ENCODE assay signal across 7 cellular contexts in the genomic region with DNA sequence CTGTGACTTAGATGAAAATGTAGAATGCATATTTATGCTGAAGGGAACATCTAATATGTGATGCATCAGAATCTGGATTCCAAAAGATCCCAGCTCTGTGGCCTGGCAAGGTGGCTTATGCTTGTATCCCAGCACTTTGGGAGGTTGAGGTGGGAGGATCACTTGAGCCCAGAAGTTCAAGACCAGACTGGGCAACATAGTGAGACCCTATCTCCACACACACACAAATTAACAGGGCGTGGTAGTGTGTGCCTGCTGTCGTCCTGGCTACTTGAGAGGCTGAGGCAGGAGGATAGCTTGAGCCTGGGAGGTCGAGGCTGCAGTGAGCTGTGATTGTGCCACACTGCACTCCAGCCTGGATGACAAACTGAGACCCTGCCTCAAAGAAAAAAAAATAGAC. TPM values are rescaled to one million over a fixed set of nuclear protein-coding genes. Genes with fewer than 3 reads are reported as not detected.
DNase-seq lines count a peak whose midpoint lies in the region; ATAC-seq, FAIRE-seq and TF ChIP-seq lines count a peak whose summit lies in the region.
"Not testable (repeated sequence)": the region's sequence is repeated elsewhere in the genome, so short reads cannot be mapped to it uniquely, and the experiment has no call there.

No MANE protein-coding gene starts in this region.

- H3K9me3 ChIP-seq in Panc1 (ENCODE audit: control insufficient read depth, insufficient read depth, low read depth, low read length); astrocyte (ENCODE audit: insufficient read depth, low read depth, low read length): not testable (repeated sequence)

- H2AFZ ChIP-seq in astrocyte (ENCODE audit: low read depth, low read length): not testable (repeated sequence)

- FAIRE-seq in astrocyte (lab: Jason Lieb, UNC): not testable (repeated sequence)

- peak overlapping the region; percentile 85 for H3K4me3 Mint-ChIP-seq in activated CD8-positive, alpha-beta T cell treated with anti-CD3 and anti-CD28 coated beads for 36 hours
- H3K4me3 Mint-ChIP-seq in astrocyte (ENCODE audit: unreplicated experiment): not testable (repeated sequence)
- peak overlapping the region; percentile 95 for H3K4me3 Mint-ChIP-seq in neural crest cell

- peak overlapping the region; percentile 14; the same call in 1 of the 2 replicates for H3K27ac ChIP-seq in Panc1 (ENCODE audit: low read length)
- not testable (repeated sequence) for H3K27ac ChIP-seq in astrocyte (ENCODE audit: low read depth, low read length)

- H3K27me3 ChIP-seq in Panc1 (ENCODE audit: control insufficient read depth, insufficient read depth, low read length); astrocyte (ENCODE audit: insufficient read depth, low read length): not testable (repeated sequence)

- POLR2A ChIA-PET in Panc1 (lab: Charles Lee); activated CD8-positive, alpha-beta T cell treated with anti-CD3 and anti-CD28 coated beads for 36 hours (lab: Charles Lee): not testable (repeated sequence)

- H3K9me3 Mint-ChIP-seq in activated CD8-positive, alpha-beta T cell treated with anti-CD3 and anti-CD28 coated beads for 36 hours; astrocyte (ENCODE audit: unreplicated experiment); neural crest cell: not testable (repeated sequence)

- intact Hi-C loops in Panc1 (cut with micrococcal nuclease; ENCODE audit: unreplicated experiment); activated CD8-positive, alpha-beta T cell treated with anti-CD3 and anti-CD28 coated beads for 36 hours (cut with micrococcal nuclease): not testable (repeated sequence)

- not testable (repeated sequence) for H3K27ac Mint-ChIP-seq in activated CD8-positive, alpha-beta T cell treated with anti-CD3 and anti-CD28 coated beads for 36 hours; astrocyte (ENCODE audit: unreplicated experiment); neural crest cell (ENCODE audit: unreplicated experiment)

- H4K20me1 ChIP-seq in astrocyte (ENCODE audit: insufficient read depth, low read length): not testable (repeated sequence)

- H3K9ac ChIP-seq in astrocyte (ENCODE audit: low read length): peak overlapping the region; percentile 91

- CTCF ChIA-PET in Panc1 (lab: Charles Lee): not testable (repeated sequence)
- CTCF ChIA-PET in activated CD8-positive, alpha-beta T cell treated with anti-CD3 and anti-CD28 coated beads for 36 hours (lab: Charles Lee): interaction anchor here (1.2 to 1.3 kb wide), 2 partner anchors 10 to 469 kb away, joined by 4 read pairs; no protein-coding TSS in a partner anchor

- peaks cover 17% of the 10 kb centered on the region for H3K36me3 Mint-ChIP-seq in activated CD8-positive, alpha-beta T cell treated with anti-CD3 and anti-CD28 coated beads for 36 hours (ENCODE audit: low read depth)
- H3K36me3 Mint-ChIP-seq in astrocyte (ENCODE audit: low read depth, unreplicated experiment); neural crest cell (ENCODE audit: low read depth): not testable (repeated sequence)

- peaks cover 17% of the 10 kb centered on the region for H3K4me1 Mint-ChIP-seq in activated CD8-positive, alpha-beta T cell treated with anti-CD3 and anti-CD28 coated beads for 36 hours (ENCODE audit: low read depth)
- H3K4me1 Mint-ChIP-seq in astrocyte (ENCODE audit: low read depth, unreplicated experiment): not testable (repeated sequence)
- peaks cover 30% of the 10 kb centered on the region for H3K4me1 Mint-ChIP-seq in neural crest cell

- H3K79me2 ChIP-seq in astrocyte (ENCODE audit: insufficient read depth, low read length): peaks cover 55% of the 10 kb centered on the region

- not testable (repeated sequence) for H3K4me1 ChIP-seq in Panc1 (ENCODE audit: control insufficient read depth, insufficient read depth, low read length); astrocyte (ENCODE audit: insufficient read depth, low read length)

- not testable (repeated sequence) for DNase-seq in GM12864 (ENCODE audit: low read depth); Jurkat, Clone E6-1 (ENCODE audit: low read depth, low spot score); Panc1 (ENCODE audit: low read depth, low spot score); activated CD8-positive, alpha-beta T cell treated with anti-CD3 and anti-CD28 coated beads for 36 hours; astrocyte (ENCODE audit: low read depth); fibroblast of mammary gland (ENCODE audit: low read depth); neural crest cell (ENCODE audit: low read depth, low spot score)

- in situ Hi-C loops in Panc1 (cut with HindIII; ENCODE audit: low pct_unique_long_range_greater_than_20kb, low sequenced_read_pairs): not testable (repeated sequence)

- not testable (repeated sequence) for H3K27me3 Mint-ChIP-seq in activated CD8-positive, alpha-beta T cell treated with anti-CD3 and anti-CD28 coated beads for 36 hours; astrocyte (ENCODE audit: low read depth, unreplicated experiment); neural crest cell (ENCODE audit: low read depth)

- ATAC-seq in Panc1; activated CD8-positive, alpha-beta T cell treated with anti-CD3 and anti-CD28 coated beads for 36 hours: not testable (repeated sequence)

- H3K4me3 ChIP-seq in GM12864 (ENCODE audit: low read depth, low read length) (peak overlapping the region; percentile 80; the same call in 1 of the 2 replicates), Panc1 (ENCODE audit: low read depth in 2 of 2, low read length in 2 of 2) (peak overlapping the region; percentile 61 to 88; a peak in 2 of 4 replicates), astrocyte (ENCODE audit: insufficient read depth, low read depth, low read length) (peak overlapping the region; percentile 81), fibroblast of mammary gland (ENCODE audit: control insufficient read depth, low read depth, low read length) (peak overlapping the region; percentile 85)
- H3K4me3 ChIP-seq in Jurkat, Clone E6-1 (ENCODE audit: low read length): peak overlapping the region; percentile 95

- H3K36me3 ChIP-seq in Panc1 (ENCODE audit: control insufficient read depth, insufficient read depth, low read length); astrocyte (ENCODE audit: insufficient read depth, low read length): not testable (repeated sequence)

- not testable (repeated sequence) for BruUV-seq in Panc1 (replicated peaks; lab: Mats Ljungman, UMichigan)

- TF ChIP-seq CTCF in GM12864 (IDR thresholded peaks at IDR 0.05; ENCODE audit: low read depth, low read length, missing control alignments); Panc1 (IDR thresholded peaks at IDR 0.05); activated CD8-positive, alpha-beta T cell treated with anti-CD3 and anti-CD28 coated beads for 36 hours (IDR thresholded peaks at IDR 0.05); astrocyte (IDR thresholded peaks at IDR 0.05; ENCODE audit: insufficient read depth, low read depth, low read length); fibroblast of mammary gland (conservative IDR thresholded peaks at IDR 0.05; ENCODE audit: control insufficient read depth, insufficient read depth, low read depth, low read length); neural crest cell (conservative IDR thresholded peaks at IDR 0.05): not testable (repeated sequence)

- H3K4me2 ChIP-seq in astrocyte (ENCODE audit: low read length): peak overlapping the region; percentile 89

RNA-seq across cellular contexts. Expression of a gene that starts 1.6 kb away (rescaled TPM):
- polyA plus RNA-seq in Jurkat, Clone E6-1 (2012; ENCODE audit: insufficient read depth, insufficient read length): 73.9 TPM
- total RNA-seq in Panc1 (2021; ENCODE audit: unreplicated experiment): 26.1 TPM
- 6.0 TPM for polyA plus RNA-seq in Panc1 (2012; ENCODE audit: insufficient read length)
- 10 to 100 TPM; 49.9 to 54.6 TPM for total RNA-seq in activated CD8-positive, alpha-beta T cell treated with anti-CD3 and anti-CD28 coated beads for 36 hours
- total RNA-seq in astrocyte: 2.2 and 2.4 TPM in 2 replicates
- 45.9 and 48.4 TPM in 2 replicates for total RNA-seq in neural crest cell
